In the genomic region with DNA sequence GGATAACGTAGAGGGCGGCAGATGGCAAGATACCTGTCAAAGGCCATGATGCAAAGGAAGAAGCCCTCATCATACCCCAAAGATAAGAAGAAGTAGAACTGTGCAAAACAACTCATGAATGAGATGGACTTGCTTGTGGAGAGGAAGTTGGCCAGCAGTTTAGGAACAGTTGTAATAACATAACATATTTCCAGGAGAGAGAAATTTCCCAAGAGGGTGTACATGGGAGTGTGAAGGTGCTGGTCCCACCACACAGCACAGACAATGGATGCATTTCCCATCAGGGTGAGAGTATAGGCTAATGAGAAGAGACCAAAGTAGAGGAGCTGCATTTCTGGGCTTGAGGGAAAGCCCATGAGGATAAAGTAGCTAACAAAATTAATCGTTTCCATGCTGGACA, we compare ENCODE assay signal across 5 cellular contexts. TPM values are rescaled to one million over a fixed set of nuclear protein-coding genes. Genes with fewer than 3 reads are reported as not detected.
"Had no signal": no experiment of that assay in that cellular context is flagged by ENCODE, and none has a peak within 500 bp of the region (broad histone marks: within the 10 kb centered on the region; RNA-seq: fewer than 3 reads in every experiment).

No MANE protein-coding gene starts in this region.

RNA-seq across cellular contexts. Expression of gene OR4Q3, which starts 9.5 kb away (rescaled TPM):
- total RNA-seq: GM23338, H1, H9, HepG2, HT-29 had no signal

RNA-seq across cellular contexts. Expression of gene OR11H2, which starts 20.2 kb away (rescaled TPM):
- total RNA-seq: GM23338, H1, H9, HepG2, HT-29 had no signal

RNA-seq across cellular contexts. Expression of gene OR4M1, which starts 39.4 kb away (rescaled TPM):
- total RNA-seq: GM23338, H1, H9, HepG2, HT-29 had no signal
